Comparison of ENCODE assay signal across 1 cellular context in the genomic region with DNA sequence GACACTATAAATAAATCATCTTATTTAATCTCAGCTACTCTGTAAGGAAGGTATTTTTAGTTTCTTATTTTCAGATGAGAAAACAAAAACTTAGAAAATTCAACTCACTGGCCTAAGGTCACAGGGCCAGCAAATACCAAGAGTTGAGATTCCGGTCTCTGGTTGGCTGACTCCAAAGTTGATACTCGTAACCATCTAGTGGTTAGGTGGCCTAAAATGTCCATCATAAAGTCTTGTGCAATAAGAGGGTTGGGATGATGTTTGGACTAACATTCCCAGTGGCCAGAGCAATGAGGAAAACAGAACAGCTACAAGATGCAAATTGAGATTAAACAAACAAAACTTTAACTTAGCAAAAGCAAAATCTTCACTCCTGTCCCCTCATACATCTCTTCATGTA.
TF ChIP-seq lines count a peak whose summit lies in the region.

No MANE protein-coding gene starts in this region.

TF ChIP-seq in IMR-90, 13 proteins besides CTCF, POLR2A, EP300 and RAD21 (continued from another document):
- TF ChIP-seq, protein P1, sequence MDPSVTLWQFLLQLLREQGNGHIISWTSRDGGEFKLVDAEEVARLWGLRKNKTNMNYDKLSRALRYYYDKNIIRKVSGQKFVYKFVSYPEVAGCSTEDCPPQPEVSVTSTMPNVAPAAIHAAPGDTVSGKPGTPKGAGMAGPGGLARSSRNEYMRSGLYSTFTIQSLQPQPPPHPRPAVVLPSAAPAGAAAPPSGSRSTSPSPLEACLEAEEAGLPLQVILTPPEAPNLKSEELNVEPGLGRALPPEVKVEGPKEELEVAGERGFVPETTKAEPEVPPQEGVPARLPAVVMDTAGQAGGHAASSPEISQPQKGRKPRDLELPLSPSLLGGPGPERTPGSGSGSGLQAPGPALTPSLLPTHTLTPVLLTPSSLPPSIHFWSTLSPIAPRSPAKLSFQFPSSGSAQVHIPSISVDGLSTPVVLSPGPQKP (IDR thresholded peaks at IDR 0.05; ENCODE audit: borderline replicate concordance, low read depth, low read length), result no peak
TF ChIP-seq in IMR-90: peak in this region for 1.
